Comparison of ENCODE assay signal across 8 cellular contexts in genomic region chr1:26378088-26378878, GRCh38. TPM values are rescaled to one million over a fixed set of nuclear protein-coding genes. Genes with fewer than 3 reads are reported as not detected.
DNase-seq lines count a peak whose midpoint lies in the region; ATAC-seq, FAIRE-seq and TF ChIP-seq lines count a peak whose summit lies in the region.

No MANE protein-coding gene starts in this region.

- FAIRE-seq in GM12891 (lab: Jason Lieb, UNC), result peak; percentile 97

- no peaks in the 10 kb centered on the region for H3K4me1 ChIP-seq in right lobe of liver

- peaks cover 66% of the 10 kb centered on the region for H3K4me1 Mint-ChIP-seq in activated naive CD8-positive, alpha-beta T cell (ENCODE audit: low read depth)
- peaks cover 58% of the 10 kb centered on the region for H3K4me1 Mint-ChIP-seq in stimulated activated effector memory CD8-positive, alpha-beta T cell treated with anti-CD3 and anti-CD28 coated beads, Interleukin-12 subunit alpha, Interleukin-12 subunit beta, amount 100 ng/mL, for 72 hours

- no peaks in the 10 kb centered on the region for H3K9me3 ChIP-seq in right lobe of liver

- peak; percentile 70 for DNase-seq in GM12891 (ENCODE audit: insufficient read length, low spot score)
- DNase-seq in SW 1271 (lab: John Stamatoyannopoulos, UW), result peak; percentile 21 to 69
- no peak for DNase-seq in right lobe of liver
- DNase-seq in stimulated activated effector memory CD8-positive, alpha-beta T cell treated with anti-CD3 and anti-CD28 coated beads, Interleukin-12 subunit alpha, Interleukin-12 subunit beta, amount 100 ng/mL, for 72 hours (ENCODE audit: low spot score in 2 of 2), result peak; percentile 58 to 84
- no peak for DNase-seq in NCI-H1694 (lab: John Stamatoyannopoulos, UW)
- DNase-seq in NCI-H2196 (lab: John Stamatoyannopoulos, UW; ENCODE audit: unreplicated experiment), result no peak

- peak overlapping the region; percentile 61 for H3K4me3 Mint-ChIP-seq in activated naive CD8-positive, alpha-beta T cell
- peak overlapping the region; percentile 54 for H3K4me3 Mint-ChIP-seq in stimulated activated effector memory CD8-positive, alpha-beta T cell treated with anti-CD3 and anti-CD28 coated beads, Interleukin-12 subunit alpha, Interleukin-12 subunit beta, amount 100 ng/mL, for 72 hours

- H3K27me3 ChIP-seq in right lobe of liver, result no peaks in the 10 kb centered on the region

- ATAC-seq in HG03095 (IDR thresholded peaks at IDR 0.05; ENCODE audit: unreplicated experiment) (peak; percentile 59), right lobe of liver (peak; percentile 57 to 78 (median 70))
- peak; percentile 99 for ATAC-seq in stimulated activated effector memory CD8-positive, alpha-beta T cell treated with anti-CD3 and anti-CD28 coated beads, Interleukin-12 subunit alpha, Interleukin-12 subunit beta, amount 100 ng/mL, for 72 hours

- intact Hi-C loops in right lobe of liver (cut with DNase I), result no loop called here

- H3K27me3 Mint-ChIP-seq in activated naive CD8-positive, alpha-beta T cell, result no peaks in the 10 kb centered on the region

- TF ChIP-seq POLR2A in GM12891 (IDR thresholded peaks at IDR 0.05; ENCODE audit: low read depth, low read length) (no peak), right lobe of liver (IDR thresholded peaks at IDR 0.05) (no peak)

- WGBS in right lobe of liver (ENCODE audit: insufficient coverage, low coverage, low lambda C conversion rate, missing lambda C conversion rate), result 27% methylated on average over 3 of the region's 5 CpGs

- no peaks in the 10 kb centered on the region for H3K36me3 ChIP-seq in right lobe of liver

- H3K27ac ChIP-seq in right lobe of liver, result no peak overlapping the region

- H3K36me3 Mint-ChIP-seq in activated naive CD8-positive, alpha-beta T cell, result no peaks in the 10 kb centered on the region
- H3K36me3 Mint-ChIP-seq in stimulated activated effector memory CD8-positive, alpha-beta T cell treated with anti-CD3 and anti-CD28 coated beads, Interleukin-12 subunit alpha, Interleukin-12 subunit beta, amount 100 ng/mL, for 72 hours, result peaks cover 13% of the 10 kb centered on the region

- no peaks in the 10 kb centered on the region for H3K9me3 Mint-ChIP-seq in activated naive CD8-positive, alpha-beta T cell (ENCODE audit: low read depth)
- no peaks in the 10 kb centered on the region for H3K9me3 Mint-ChIP-seq in stimulated activated effector memory CD8-positive, alpha-beta T cell treated with anti-CD3 and anti-CD28 coated beads, Interleukin-12 subunit alpha, Interleukin-12 subunit beta, amount 100 ng/mL, for 72 hours

- peak overlapping the region; percentile 73 for H3K27ac Mint-ChIP-seq in activated naive CD8-positive, alpha-beta T cell
- peak overlapping the region; percentile 35 for H3K27ac Mint-ChIP-seq in stimulated activated effector memory CD8-positive, alpha-beta T cell treated with anti-CD3 and anti-CD28 coated beads, Interleukin-12 subunit alpha, Interleukin-12 subunit beta, amount 100 ng/mL, for 72 hours

- no peak overlapping the region for H3K4me3 ChIP-seq in right lobe of liver

- no peak for TF ChIP-seq CTCF in right lobe of liver (IDR thresholded peaks at IDR 0.05)

TF ChIP-seq in GM12891, 5 proteins besides CTCF, POLR2A, EP300 and RAD21:
- TF ChIP-seq PAX5 (IDR thresholded peaks at IDR 0.05; ENCODE audit: insufficient read depth, low read length, severe bottlenecking) (no peak), POLR2AphosphoS5 (IDR thresholded peaks at IDR 0.05; ENCODE audit: low read depth, low read length) (no peak), POU2F2 (IDR thresholded peaks at IDR 0.05; ENCODE audit: low read depth, low read length) (no peak), SPI1 (IDR thresholded peaks at IDR 0.05; ENCODE audit: low read depth, low read length) (peak; percentile 93), TAF1 (IDR thresholded peaks at IDR 0.05; ENCODE audit: low read depth, low read length) (no peak)

RNA-seq across cellular contexts. Expression of gene ZNF683, which starts 5.7 kb away (rescaled TPM):
- not detected for polyA plus RNA-seq in GM12891 (2012; ENCODE audit: low read depth, missing spikeins)
- under 1 TPM in 1 of 6 experiments, not detected in 5; 0.19 TPM for total RNA-seq in right lobe of liver

RNA-seq across cellular contexts. Expression of gene CRYBG2, which starts 24.4 kb away (rescaled TPM):
- 0.21 TPM for polyA plus RNA-seq in GM12891 (2012; ENCODE audit: low read depth, missing spikeins)
- 1 to 10 TPM in 2 of 6 experiments, under 1 TPM in 1, not detected in 3; 0.81 to 1.9 (median 1.7) TPM for total RNA-seq in right lobe of liver

RNA-seq across cellular contexts. Expression of gene LIN28A, which starts 32.3 kb away (rescaled TPM):
- not detected for polyA plus RNA-seq in GM12891 (2012; ENCODE audit: low read depth, missing spikeins)
- under 1 TPM in 1 of 6 experiments, not detected in 5; 0.09 TPM for total RNA-seq in right lobe of liver

RNA-seq across cellular contexts. Expression of gene DHDDS, which starts 53.8 kb away (rescaled TPM):
- polyA plus RNA-seq in GM12891 (2012; ENCODE audit: low read depth, missing spikeins), result 21.6 TPM
- total RNA-seq in right lobe of liver, result 10 to 100 TPM; 20.0 to 48.6 (median 24.9) TPM

Comparison
In these comparisons a context has a peak if more than half of its experiments do, and no peak if none do; other contexts are left out.
1. DNase-seq: peak in GM12891 (single experiment), SW 1271 (2 of 2) and stimulated activated effector memory CD8-positive, alpha-beta T cell treated with anti-CD3 and anti-CD28 coated beads, Interleukin-12 subunit alpha, Interleukin-12 subunit beta, amount 100 ng/mL, for 72 hours (2 of 2); none in right lobe of liver (0 of 3), NCI-H1694 (single experiment) and NCI-H2196 (single experiment).
2. Peak in every context shown above with its lines, with median percentiles within 50 percentile points of each other: ATAC-seq.